In genomic region chr10:27240212-27240890, GRCh38 we compare ENCODE assay signal across 8 cellular contexts. TPM values are rescaled to one million over a fixed set of nuclear protein-coding genes. Genes with fewer than 3 reads are reported as not detected.
A peak's percentile ranks its signal among the peaks of the same experiment; 100 is the strongest.
DNase-seq lines count a peak whose midpoint lies in the region; ATAC-seq and TF ChIP-seq lines count a peak whose summit lies in the region.

TSS of gene ACBD5 (minus strand) at chr10:27240797. CDS start at chr10:27240688, 109 bp downstream.

- H3K36me3 ChIP-seq in colonic mucosa: no peaks in the 10 kb centered on the region

- peak within 1 kb of the TSS; percentile 90 for H3K4me3 ChIP-seq in AG10803 (ENCODE audit: low read length)
- peak within 1 kb of the TSS; percentile 54 for H3K4me3 ChIP-seq in colonic mucosa

- peaks cover 13% of the 10 kb centered on the region for H3K4me1 ChIP-seq in colonic mucosa

- TF ChIP-seq CTCF in AG10803 (conservative IDR thresholded peaks at IDR 0.05; ENCODE audit: low read length) (no peak), colonic mucosa (IDR thresholded peaks at IDR 0.05) (no peak)

- peak within 1 kb of the TSS; percentile 92 to 94 for H3K9ac ChIP-seq in colonic mucosa (ENCODE audit: low read depth in 2 of 2, low read length in 2 of 2)

- intact Hi-C loops in colonic mucosa (cut with DNase I): no loop called here

- peak; percentile 56 for ATAC-seq in GM18909 (IDR thresholded peaks at IDR 0.05; ENCODE audit: poor library complexity, unreplicated experiment)
- ATAC-seq in HG03159 (IDR thresholded peaks at IDR 0.05; ENCODE audit: unreplicated experiment): peak; percentile 46

- DNase-seq in AG10803 (ENCODE audit: low read depth): peak; percentile 88
- peak; percentile 27 for DNase-seq in NCI-H510A (lab: John Stamatoyannopoulos, UW)
- DNase-seq in activated CD4-positive, alpha-beta T cell treated with anti-CD3 and anti-CD28 coated beads for 48 hours: peak; percentile 81
- DNase-seq in colonic mucosa: peak; percentile 91
- peak; percentile 90 for DNase-seq in kidney tubule cell (ENCODE audit: low spot score)
- DNase-seq in stimulated activated CD4-positive, alpha-beta T cell treated with anti-CD3 and anti-CD28 coated beads, Interleukin-1b, Interleukin-23, amount 100 ng/mL, for 24 hours (ENCODE audit: low read depth in 4 of 4, low spot score in 1 of 4): peak; percentile 44 to 74 (median 62)

- no peaks in the 10 kb centered on the region for H3K27me3 ChIP-seq in colonic mucosa

- no peaks in the 10 kb centered on the region for H3K9me3 ChIP-seq in colonic mucosa

- H3K27ac ChIP-seq in colonic mucosa: peak within 1 kb of the TSS; percentile 99

RNA-seq across cellular contexts. Expression of gene ACBD5, which starts in this region (rescaled TPM):
- 10 to 100 TPM; 32.3 to 52.4 TPM for total RNA-seq in colonic mucosa

Comparison
In these comparisons a context has a peak if more than half of its experiments do, and no peak if none do; other contexts are left out.
1. Peak in every context shown above with its lines: DNase-seq, ATAC-seq, H3K4me3 ChIP-seq and H3K27ac ChIP-seq.
2. DNase-seq: peak in every context shown above with its lines; median percentile 91 in colonic mucosa; 90 in kidney tubule cell; 88 in AG10803; 81 in activated CD4-positive, alpha-beta T cell treated with anti-CD3 and anti-CD28 coated beads for 48 hours; 62 in stimulated activated CD4-positive, alpha-beta T cell treated with anti-CD3 and anti-CD28 coated beads, Interleukin-1b, Interleukin-23, amount 100 ng/mL, for 24 hours; 27 in NCI-H510A.